Comparison of ENCODE assay signal across 1 cellular context in genomic region chr5:149221326-149221725, GRCh38.
TF ChIP-seq lines count a peak whose summit lies in the region.

No MANE protein-coding gene starts in this region.

TF ChIP-seq in HepG2, 621 proteins besides CTCF, POLR2A, EP300 and RAD21:
- TF ChIP-seq ZMYM3 (CRISPR knock-in tag; IDR thresholded peaks at IDR 0.05) (no peak), XRCC5 (optimal IDR thresholded peaks at IDR 0.05; ENCODE audit: low read length) (no peak), ZNF569 (CRISPR knock-in tag; IDR thresholded peaks at IDR 0.05; ENCODE audit: borderline replicate concordance) (no peak), ZNF207 (IDR thresholded peaks at IDR 0.05; ENCODE audit: borderline replicate concordance) (no peak), SRY (CRISPR knock-in tag; IDR thresholded peaks at IDR 0.05) (no peak), ZBTB37 (CRISPR knock-in tag; IDR thresholded peaks at IDR 0.05) (no peak), ZNF335 (CRISPR knock-in tag; IDR thresholded peaks at IDR 0.05) (no peak), REST (IDR thresholded peaks at IDR 0.05; ENCODE audit: borderline replicate concordance in 1 of 2, low read depth in 1 of 2, low read length in 2 of 2) (no peak), HOXA9 (CRISPR knock-in tag; IDR thresholded peaks at IDR 0.05; ENCODE audit: borderline replicate concordance) (no peak), JARID2 (CRISPR knock-in tag; IDR thresholded peaks at IDR 0.05; ENCODE audit: insufficient replicate concordance) (no peak), SRF (IDR thresholded peaks at IDR 0.05; ENCODE audit: low read depth, low read length) (no peak), TEF (CRISPR knock-in tag; IDR thresholded peaks at IDR 0.05) (no peak), ZBTB2 (CRISPR knock-in tag; IDR thresholded peaks at IDR 0.05; ENCODE audit: low read depth) (no peak)
